Comparison of ENCODE assay signal across 24 cellular contexts in the genomic region with DNA sequence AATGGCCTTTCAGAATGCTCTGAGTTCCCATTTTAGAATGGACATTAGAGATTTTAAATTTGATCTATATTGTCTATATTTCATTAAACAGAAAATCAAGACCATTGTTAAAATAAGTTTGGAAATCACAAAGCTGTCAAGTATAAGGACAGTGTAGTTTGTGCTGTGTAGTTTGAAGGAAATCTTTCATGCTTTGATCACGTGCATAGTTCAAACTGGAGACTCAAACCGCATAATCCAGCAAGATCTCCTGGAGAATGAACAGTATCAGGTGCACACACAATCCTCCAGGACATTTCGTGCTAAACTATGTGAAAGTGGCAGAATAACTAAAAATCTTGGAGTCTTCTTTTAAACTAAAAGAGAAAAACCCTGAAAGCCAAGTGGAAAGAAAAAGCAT.
"Had no signal": no experiment of that assay in that cellular context is flagged by ENCODE, and none has a peak within 500 bp of the region (broad histone marks: within the 10 kb centered on the region; RNA-seq: fewer than 3 reads in every experiment).

No MANE protein-coding gene starts in this region.

- H3K9me3 Mint-ChIP-seq: activated B cell treated with CpG ODN at 0.5 μM for 24 hours; activated CD4-positive, alpha-beta memory T cell treated with anti-CD3 and anti-CD28 coated beads, Interleukin-2, amount 10 ng/mL, durations not matched to agents 7 days and 5 days; activated CD4-positive, alpha-beta T cell treated with anti-CD3 and anti-CD28 coated beads, Interleukin-2, amount 10 ng/mL, durations not matched to agents 24 days and 14 days; activated naive CD8-positive, alpha-beta T cell treated with anti-CD3 and anti-CD28 coated beads, Interleukin-2, amount 10 ng/mL, durations not matched to agents 7 days and 5 days; T-helper 1 cell treated with Interleukin-12 subunit alpha and Interleukin-12 subunit beta and Interleukin-4 antibody, amounts not matched to agents 30 μg/mL and 1 μg/mL, for 36 hours had no signal

- H3K9me3 ChIP-seq: adrenal gland had no signal

- H3K4me3 Mint-ChIP-seq: activated B cell treated with CpG ODN at 0.5 μM for 24 hours; activated CD4-positive, alpha-beta memory T cell treated with anti-CD3 and anti-CD28 coated beads, Interleukin-2, amount 10 ng/mL, durations not matched to agents 7 days and 5 days; T-helper 1 cell treated with Interleukin-12 subunit alpha and Interleukin-12 subunit beta and Interleukin-4 antibody, amounts not matched to agents 30 μg/mL and 1 μg/mL, for 36 hours had no signal

- H3K27ac ChIP-seq: adrenal gland, PC-9 had no signal

- H3K36me3 ChIP-seq: adrenal gland had no signal

- H3K4me2 ChIP-seq: PC-9 had no signal

- H3K4me1 ChIP-seq: adrenal gland had no signal

- H3K4me3 ChIP-seq: adrenal gland, PC-9 had no signal

- H3K27ac Mint-ChIP-seq: activated B cell treated with CpG ODN at 0.5 μM for 24 hours; activated CD4-positive, alpha-beta memory T cell treated with anti-CD3 and anti-CD28 coated beads, Interleukin-2, amount 10 ng/mL, durations not matched to agents 7 days and 5 days; activated CD4-positive, alpha-beta T cell treated with anti-CD3 and anti-CD28 coated beads, Interleukin-2, amount 10 ng/mL, durations not matched to agents 24 days and 14 days; activated naive CD8-positive, alpha-beta T cell treated with anti-CD3 and anti-CD28 coated beads, Interleukin-2, amount 10 ng/mL, durations not matched to agents 7 days and 5 days; T-helper 1 cell treated with Interleukin-12 subunit alpha and Interleukin-12 subunit beta and Interleukin-4 antibody, amounts not matched to agents 30 μg/mL and 1 μg/mL, for 36 hours had no signal

- H2AFZ ChIP-seq: PC-9 had no signal

- DNase-seq: activated B cell treated with CpG ODN at 0.5 μM for 24 hours; activated CD4-positive, alpha-beta memory T cell treated with anti-CD3 and anti-CD28 coated beads, Interleukin-2, amount 10 ng/mL, durations not matched to agents 7 days and 5 days; activated CD4-positive, alpha-beta T cell treated with anti-CD3 and anti-CD28 coated beads for 1 hour; activated CD8-positive, alpha-beta memory T cell treated with anti-CD3 and anti-CD28 coated beads, Interleukin-2, amount 50 U/mL, for 48 hours; activated effector memory CD4-positive, alpha-beta T cell treated with anti-CD3 and anti-CD28 coated beads, Interleukin-2, amount 50 U/mL, for 16 hours; activated naive CD4-positive, alpha-beta T cell treated with Interleukin-2 at 50 U/mL for 16 hours; activated naive CD8-positive, alpha-beta T cell treated with anti-CD3 and anti-CD28 coated beads, Interleukin-2, amount 10 ng/mL, durations not matched to agents 7 days and 5 days; activated T-cell treated with anti-CD3 and anti-CD28 coated beads, Interleukin-2, amount 50 U/mL, for 1 hour; adrenal gland; anterior cingulate cortex; cerebellar nuclear complex; KBM-7; MV-4-11; NCI-H1092 treated with DMSO at 0.1 percent for 48 hours; NCI-H1417 treated with DMSO at 0.1 percent for 48 hours; NCI-H1694; NCI-H2029 treated with DMSO at 0.1 percent for 48 hours; NCI-H510A treated with DMSO at 0.1 percent for 48 hours; NCI-H69; PC-9; SHP77 treated with DMSO at 0.1 percent for 48 hours; T1000 had no signal
